In the genomic region with DNA sequence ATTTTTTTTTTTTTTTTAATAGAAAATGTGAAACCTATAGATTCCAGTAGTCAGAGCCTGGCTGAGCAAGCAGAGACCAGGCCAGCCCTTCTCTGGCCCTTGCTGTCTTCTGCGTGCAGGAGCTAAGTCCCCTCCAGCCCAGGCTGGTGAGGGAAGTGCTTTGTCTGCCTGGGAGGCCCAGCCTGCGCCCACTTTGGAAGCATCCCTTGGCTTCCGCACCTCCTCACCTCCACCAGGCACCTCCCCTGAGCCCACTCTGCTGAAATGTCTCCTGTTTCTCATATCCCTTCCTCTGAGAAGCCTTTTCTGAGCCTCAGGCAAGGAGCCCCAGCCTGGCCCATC, we compare ENCODE assay signal across 1 cellular context.
TF ChIP-seq lines count a peak whose summit lies in the region.

No MANE protein-coding gene starts in this region.

TF ChIP-seq in HepG2, 621 proteins besides CTCF, POLR2A, EP300 and RAD21:
- TF ChIP-seq ARID2 (CRISPR knock-in tag; IDR thresholded peaks at IDR 0.05; ENCODE audit: borderline replicate concordance) (no peak), ZNF354B (CRISPR knock-in tag; IDR thresholded peaks at IDR 0.05) (no peak), KLF13 (CRISPR knock-in tag; IDR thresholded peaks at IDR 0.05) (no peak), HNF4G (IDR thresholded peaks at IDR 0.05; ENCODE audit: borderline replicate concordance, low read depth, low read length) (no peak), HNF4G (CRISPR knock-in tag; IDR thresholded peaks at IDR 0.05; ENCODE audit: borderline replicate concordance, low read depth) (no peak), PHB2 (IDR thresholded peaks at IDR 0.05; ENCODE audit: partially characterized antibody) (no peak), TAF15 (IDR thresholded peaks at IDR 0.05; ENCODE audit: low read depth, low read length, poor library complexity, severe bottlenecking) (no peak), ASH2L (IDR thresholded peaks at IDR 0.05; ENCODE audit: insufficient read length, low read depth, low read length) (no peak)
- TF ChIP-seq, protein P1, sequence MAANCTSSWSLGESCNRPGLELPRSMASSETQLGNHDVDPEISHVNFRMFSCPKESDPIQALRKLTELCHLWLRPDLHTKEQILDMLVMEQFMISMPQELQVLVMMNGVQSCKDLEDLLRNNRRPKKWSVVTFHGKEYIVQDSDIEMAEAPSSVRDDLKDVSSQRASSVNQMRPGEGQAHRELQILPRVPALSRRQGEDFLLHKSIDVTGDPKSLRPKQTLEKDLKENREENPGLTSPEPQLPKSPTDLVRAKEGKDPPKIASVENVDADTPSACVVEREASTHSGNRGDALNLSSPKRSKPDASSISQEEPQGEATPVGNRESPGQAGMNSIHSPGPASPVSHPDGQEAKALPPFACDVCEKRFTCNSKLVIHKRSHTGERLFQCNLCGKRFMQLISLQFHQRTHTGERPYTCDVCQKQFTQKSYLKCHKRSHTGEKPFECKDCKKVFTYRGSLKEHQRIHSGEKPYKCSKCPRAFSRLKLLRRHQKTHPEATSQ (CRISPR knock-in tag; IDR thresholded peaks at IDR 0.05; ENCODE audit: borderline replicate concordance): no peak
- TF ChIP-seq, protein P2, sequence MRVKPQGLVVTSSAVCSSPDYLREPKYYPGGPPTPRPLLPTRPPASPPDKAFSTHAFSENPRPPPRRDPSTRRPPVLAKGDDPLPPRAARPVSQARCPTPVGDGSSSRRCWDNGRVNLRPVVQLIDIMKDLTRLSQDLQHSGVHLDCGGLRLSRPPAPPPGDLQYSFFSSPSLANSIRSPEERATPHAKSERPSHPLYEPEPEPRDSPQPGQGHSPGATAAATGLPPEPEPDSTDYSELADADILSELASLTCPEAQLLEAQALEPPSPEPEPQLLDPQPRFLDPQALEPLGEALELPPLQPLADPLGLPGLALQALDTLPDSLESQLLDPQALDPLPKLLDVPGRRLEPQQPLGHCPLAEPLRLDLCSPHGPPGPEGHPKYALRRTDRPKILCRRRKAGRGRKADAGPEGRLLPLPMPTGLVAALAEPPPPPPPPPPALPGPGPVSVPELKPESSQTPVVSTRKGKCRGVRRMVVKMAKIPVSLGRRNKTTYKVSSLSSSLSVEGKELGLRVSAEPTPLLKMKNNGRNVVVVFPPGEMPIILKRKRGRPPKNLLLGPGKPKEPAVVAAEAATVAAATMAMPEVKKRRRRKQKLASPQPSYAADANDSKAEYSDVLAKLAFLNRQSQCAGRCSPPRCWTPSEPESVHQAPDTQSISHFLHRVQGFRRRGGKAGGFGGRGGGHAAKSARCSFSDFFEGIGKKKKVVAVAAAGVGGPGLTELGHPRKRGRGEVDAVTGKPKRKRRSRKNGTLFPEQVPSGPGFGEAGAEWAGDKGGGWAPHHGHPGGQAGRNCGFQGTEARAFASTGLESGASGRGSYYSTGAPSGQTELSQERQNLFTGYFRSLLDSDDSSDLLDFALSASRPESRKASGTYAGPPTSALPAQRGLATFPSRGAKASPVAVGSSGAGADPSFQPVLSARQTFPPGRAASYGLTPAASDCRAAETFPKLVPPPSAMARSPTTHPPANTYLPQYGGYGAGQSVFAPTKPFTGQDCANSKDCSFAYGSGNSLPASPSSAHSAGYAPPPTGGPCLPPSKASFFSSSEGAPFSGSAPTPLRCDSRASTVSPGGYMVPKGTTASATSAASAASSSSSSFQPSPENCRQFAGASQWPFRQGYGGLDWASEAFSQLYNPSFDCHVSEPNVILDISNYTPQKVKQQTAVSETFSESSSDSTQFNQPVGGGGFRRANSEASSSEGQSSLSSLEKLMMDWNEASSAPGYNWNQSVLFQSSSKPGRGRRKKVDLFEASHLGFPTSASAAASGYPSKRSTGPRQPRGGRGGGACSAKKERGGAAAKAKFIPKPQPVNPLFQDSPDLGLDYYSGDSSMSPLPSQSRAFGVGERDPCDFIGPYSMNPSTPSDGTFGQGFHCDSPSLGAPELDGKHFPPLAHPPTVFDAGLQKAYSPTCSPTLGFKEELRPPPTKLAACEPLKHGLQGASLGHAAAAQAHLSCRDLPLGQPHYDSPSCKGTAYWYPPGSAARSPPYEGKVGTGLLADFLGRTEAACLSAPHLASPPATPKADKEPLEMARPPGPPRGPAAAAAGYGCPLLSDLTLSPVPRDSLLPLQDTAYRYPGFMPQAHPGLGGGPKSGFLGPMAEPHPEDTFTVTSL (CRISPR knock-in tag; IDR thresholded peaks at IDR 0.05; ENCODE audit: borderline replicate concordance): no peak
- TF ChIP-seq, protein P3, sequence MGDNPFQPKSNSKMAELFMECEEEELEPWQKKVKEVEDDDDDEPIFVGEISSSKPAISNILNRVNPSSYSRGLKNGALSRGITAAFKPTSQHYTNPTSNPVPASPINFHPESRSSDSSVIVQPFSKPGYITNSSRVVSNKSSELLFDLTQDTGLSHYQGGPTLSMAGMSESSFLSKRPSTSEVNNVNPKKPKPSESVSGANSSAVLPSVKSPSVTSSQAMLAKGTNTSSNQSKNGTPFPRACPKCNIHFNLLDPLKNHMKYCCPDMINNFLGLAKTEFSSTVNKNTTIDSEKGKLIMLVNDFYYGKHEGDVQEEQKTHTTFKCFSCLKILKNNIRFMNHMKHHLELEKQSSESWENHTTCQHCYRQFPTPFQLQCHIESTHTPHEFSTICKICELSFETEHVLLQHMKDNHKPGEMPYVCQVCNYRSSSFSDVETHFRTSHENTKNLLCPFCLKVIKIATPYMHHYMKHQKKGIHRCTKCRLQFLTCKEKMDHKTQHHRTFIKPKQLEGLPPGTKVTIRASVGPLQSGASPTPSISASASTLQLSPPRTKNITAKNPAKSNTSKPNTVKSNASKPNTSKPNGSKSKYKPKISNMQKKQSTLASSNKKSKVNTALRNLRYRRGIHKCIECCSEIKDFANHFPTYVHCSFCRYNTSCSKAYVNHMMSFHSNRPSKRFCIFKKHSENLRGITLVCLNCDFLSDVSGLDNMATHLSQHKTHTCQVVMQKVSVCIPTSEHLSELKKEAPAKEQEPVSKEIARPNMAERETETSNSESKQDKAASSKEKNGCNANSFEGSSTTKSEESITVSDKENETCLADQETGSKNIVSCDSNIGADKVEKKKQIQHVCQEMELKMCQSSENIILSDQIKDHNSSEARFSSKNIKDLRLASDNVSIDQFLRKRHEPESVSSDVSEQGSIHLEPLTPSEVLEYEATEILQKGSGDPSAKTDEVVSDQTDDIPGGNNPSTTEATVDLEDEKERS (CRISPR knock-in tag; IDR thresholded peaks at IDR 0.05): no peak
- TF ChIP-seq, protein P4, sequence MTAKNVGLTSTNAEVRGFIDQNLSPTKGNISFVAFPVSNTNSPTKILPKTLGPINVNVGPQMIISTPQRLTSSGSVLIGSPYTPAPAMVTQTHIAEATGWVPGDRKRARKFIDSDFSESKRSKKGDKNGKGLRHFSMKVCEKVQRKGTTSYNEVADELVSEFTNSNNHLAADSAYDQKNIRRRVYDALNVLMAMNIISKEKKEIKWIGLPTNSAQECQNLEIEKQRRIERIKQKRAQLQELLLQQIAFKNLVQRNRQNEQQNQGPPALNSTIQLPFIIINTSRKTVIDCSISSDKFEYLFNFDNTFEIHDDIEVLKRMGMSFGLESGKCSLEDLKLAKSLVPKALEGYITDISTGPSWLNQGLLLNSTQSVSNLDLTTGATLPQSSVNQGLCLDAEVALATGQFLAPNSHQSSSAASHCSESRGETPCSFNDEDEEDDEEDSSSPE (CRISPR knock-in tag; IDR thresholded peaks at IDR 0.05): no peak
- TF ChIP-seq, protein P5, sequence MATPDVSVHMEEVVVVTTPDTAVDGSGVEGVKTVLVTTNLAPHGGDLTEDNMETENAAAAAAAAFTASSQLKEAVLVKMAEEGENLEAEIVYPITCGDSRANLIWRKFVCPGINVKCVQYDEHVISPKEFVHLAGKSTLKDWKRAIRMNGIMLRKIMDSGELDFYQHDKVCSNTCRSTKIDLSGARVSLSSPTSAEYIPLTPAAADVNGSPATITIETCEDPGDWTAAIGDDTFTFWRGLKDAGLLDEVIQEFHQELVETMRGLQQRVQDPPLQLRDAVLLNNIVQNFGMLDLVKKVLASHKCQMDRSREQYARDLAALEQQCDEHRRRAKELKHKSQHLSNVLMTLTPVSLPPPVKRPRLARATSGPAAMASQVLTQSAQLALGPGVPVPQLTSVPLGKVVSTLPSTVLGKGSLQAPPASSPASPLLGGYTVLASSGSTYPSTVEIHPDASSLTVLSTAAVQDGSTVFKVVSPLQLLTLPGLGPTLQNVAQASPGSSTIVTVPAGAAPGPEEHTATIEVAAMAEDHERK (CRISPR knock-in tag; IDR thresholded peaks at IDR 0.05; ENCODE audit: low read depth): no peak
- TF ChIP-seq, protein P6, sequence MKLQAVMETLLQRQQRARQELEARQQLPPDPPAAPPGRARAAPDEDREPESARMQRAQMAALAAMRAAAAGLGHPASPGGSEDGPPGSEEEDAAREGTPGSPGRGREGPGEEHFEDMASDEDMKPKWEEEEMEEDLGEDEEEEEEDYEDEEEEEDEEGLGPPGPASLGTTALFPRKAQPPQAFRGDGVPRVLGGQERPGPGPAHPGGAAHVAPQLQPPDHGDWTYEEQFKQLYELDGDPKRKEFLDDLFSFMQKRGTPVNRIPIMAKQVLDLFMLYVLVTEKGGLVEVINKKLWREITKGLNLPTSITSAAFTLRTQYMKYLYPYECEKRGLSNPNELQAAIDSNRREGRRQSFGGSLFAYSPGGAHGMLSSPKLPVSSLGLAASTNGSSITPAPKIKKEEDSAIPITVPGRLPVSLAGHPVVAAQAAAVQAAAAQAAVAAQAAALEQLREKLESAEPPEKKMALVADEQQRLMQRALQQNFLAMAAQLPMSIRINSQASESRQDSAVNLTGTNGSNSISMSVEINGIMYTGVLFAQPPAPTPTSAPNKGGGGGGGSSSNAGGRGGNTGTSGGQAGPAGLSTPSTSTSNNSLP (IDR thresholded peaks at IDR 0.05; ENCODE audit: low read depth, low read length): no peak
- TF ChIP-seq, protein P7, sequence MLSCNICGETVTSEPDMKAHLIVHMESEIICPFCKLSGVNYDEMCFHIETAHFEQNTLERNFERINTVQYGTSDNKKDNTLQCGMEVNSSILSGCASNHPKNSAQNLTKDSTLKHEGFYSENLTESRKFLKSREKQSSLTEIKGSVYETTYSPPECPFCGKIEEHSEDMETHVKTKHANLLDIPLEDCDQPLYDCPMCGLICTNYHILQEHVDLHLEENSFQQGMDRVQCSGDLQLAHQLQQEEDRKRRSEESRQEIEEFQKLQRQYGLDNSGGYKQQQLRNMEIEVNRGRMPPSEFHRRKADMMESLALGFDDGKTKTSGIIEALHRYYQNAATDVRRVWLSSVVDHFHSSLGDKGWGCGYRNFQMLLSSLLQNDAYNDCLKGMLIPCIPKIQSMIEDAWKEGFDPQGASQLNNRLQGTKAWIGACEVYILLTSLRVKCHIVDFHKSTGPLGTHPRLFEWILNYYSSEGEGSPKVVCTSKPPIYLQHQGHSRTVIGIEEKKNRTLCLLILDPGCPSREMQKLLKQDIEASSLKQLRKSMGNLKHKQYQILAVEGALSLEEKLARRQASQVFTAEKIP (CRISPR knock-in tag; IDR thresholded peaks at IDR 0.05; ENCODE audit: borderline replicate concordance): no peak
